1 cellular context compared by ENCODE assay signal in the genomic region with DNA sequence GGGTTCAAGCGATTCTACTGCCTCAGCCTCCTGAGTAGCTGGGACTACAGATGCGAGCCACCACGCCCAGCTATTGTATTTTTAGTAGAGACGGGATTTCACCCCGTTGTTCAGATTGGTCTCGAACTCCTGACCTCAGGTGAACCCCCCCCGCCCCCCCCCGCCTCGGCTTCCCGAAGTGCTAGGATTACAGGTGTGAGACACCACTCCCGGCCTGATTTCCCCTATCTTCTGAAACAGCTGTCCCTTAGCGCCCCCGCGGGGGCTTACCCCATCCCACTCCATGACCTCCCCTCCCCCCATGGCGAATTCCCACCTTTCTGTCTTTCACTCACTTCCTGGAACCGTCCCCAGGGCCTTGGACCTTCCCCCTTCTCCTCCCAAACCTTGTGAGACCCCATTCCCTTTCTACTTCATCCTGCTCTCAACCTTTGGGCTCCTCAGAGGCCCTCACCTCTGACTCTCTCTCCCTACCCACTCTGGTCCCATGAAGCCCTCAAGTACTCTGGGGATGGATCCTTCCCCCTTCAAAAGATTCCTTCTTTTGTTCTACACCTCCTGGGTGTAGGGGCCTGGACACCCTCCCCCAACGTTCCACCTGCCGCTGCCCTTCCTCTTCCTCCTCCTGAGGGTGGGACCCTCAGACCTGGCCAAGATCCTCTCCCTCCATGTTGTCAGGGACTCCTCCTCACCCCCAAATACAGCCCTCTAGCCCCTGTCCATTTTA.
A peak's percentile ranks its signal among the peaks of the same experiment; 100 is the strongest.
TF ChIP-seq lines count a peak whose summit lies in the region.

No MANE protein-coding gene starts in this region.

TF ChIP-seq in K562, 482 proteins besides CTCF, POLR2A, EP300 and RAD21 (continued from another document and continues in another):
- TF ChIP-seq, protein P1, sequence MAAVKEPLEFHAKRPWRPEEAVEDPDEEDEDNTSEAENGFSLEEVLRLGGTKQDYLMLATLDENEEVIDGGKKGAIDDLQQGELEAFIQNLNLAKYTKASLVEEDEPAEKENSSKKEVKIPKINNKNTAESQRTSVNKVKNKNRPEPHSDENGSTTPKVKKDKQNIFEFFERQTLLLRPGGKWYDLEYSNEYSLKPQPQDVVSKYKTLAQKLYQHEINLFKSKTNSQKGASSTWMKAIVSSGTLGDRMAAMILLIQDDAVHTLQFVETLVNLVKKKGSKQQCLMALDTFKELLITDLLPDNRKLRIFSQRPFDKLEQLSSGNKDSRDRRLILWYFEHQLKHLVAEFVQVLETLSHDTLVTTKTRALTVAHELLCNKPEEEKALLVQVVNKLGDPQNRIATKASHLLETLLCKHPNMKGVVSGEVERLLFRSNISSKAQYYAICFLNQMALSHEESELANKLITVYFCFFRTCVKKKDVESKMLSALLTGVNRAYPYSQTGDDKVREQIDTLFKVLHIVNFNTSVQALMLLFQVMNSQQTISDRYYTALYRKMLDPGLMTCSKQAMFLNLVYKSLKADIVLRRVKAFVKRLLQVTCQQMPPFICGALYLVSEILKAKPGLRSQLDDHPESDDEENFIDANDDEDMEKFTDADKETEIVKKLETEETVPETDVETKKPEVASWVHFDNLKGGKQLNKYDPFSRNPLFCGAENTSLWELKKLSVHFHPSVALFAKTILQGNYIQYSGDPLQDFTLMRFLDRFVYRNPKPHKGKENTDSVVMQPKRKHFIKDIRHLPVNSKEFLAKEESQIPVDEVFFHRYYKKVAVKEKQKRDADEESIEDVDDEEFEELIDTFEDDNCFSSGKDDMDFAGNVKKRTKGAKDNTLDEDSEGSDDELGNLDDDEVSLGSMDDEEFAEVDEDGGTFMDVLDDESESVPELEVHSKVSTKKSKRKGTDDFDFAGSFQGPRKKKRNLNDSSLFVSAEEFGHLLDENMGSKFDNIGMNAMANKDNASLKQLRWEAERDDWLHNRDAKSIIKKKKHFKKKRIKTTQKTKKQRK (IDR thresholded peaks at IDR 0.05; ENCODE audit: borderline replicate concordance, low read depth, low read length) = no peak
- TF ChIP-seq, protein P2, sequence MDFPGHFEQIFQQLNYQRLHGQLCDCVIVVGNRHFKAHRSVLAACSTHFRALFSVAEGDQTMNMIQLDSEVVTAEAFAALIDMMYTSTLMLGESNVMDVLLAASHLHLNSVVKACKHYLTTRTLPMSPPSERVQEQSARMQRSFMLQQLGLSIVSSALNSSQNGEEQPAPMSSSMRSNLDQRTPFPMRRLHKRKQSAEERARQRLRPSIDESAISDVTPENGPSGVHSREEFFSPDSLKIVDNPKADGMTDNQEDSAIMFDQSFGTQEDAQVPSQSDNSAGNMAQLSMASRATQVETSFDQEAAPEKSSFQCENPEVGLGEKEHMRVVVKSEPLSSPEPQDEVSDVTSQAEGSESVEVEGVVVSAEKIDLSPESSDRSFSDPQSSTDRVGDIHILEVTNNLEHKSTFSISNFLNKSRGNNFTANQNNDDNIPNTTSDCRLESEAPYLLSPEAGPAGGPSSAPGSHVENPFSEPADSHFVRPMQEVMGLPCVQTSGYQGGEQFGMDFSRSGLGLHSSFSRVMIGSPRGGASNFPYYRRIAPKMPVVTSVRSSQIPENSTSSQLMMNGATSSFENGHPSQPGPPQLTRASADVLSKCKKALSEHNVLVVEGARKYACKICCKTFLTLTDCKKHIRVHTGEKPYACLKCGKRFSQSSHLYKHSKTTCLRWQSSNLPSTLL (IDR thresholded peaks at IDR 0.05) = no peak
- TF ChIP-seq TGIF2 (CRISPR knock-in tag; IDR thresholded peaks at IDR 0.05) (peak; percentile 57; the same call in 1 of the 2 replicates), NFE2 (IDR thresholded peaks at IDR 0.05; ENCODE audit: low read depth) (no peak), PHB2 (IDR thresholded peaks at IDR 0.05; ENCODE audit: low read depth) (no peak), HMGN3 (IDR thresholded peaks at IDR 0.05; ENCODE audit: borderline replicate concordance, extremely low read depth, insufficient read length, low read depth, low read length) (no peak), GABPA (tag; conservative IDR thresholded peaks at IDR 0.05; ENCODE audit: low read depth) (no peak), ZNF551 (CRISPR knock-in tag; IDR thresholded peaks at IDR 0.05) (no peak), ZNF77 (CRISPR knock-in tag; IDR thresholded peaks at IDR 0.05) (no peak), MAZ (CRISPR knock-in tag; conservative IDR thresholded peaks at IDR 0.05 in 1 of 2, IDR thresholded peaks at IDR 0.05 in 1 of 2) (no peak), FOXJ2 (tag; IDR thresholded peaks at IDR 0.05) (peak; percentile 34; the same call in 1 of the 2 replicates), BCOR (IDR thresholded peaks at IDR 0.05) (no peak), ASH1L (IDR thresholded peaks at IDR 0.05; ENCODE audit: borderline replicate concordance, low read depth, partially characterized antibody) (no peak), NR1H2 (CRISPR knock-in tag; IDR thresholded peaks at IDR 0.05) (no peak), GABPB1 (CRISPR knock-in tag; IDR thresholded peaks at IDR 0.05) (no peak), NCOA1 (IDR thresholded peaks at IDR 0.05; ENCODE audit: low read depth) (no peak), SMARCA5 (IDR thresholded peaks at IDR 0.05) (no peak), FOS (IDR thresholded peaks at IDR 0.05; ENCODE audit: extremely low read depth, insufficient read length) (no peak), BMI1 (IDR thresholded peaks at IDR 0.05; ENCODE audit: low read length) (no peak), COPS2 (conservative IDR thresholded peaks at IDR 0.05) (no peak), KDM1A (IDR thresholded peaks at IDR 0.05) (peak; percentile 45 to 62; a peak in 3 of 4 replicates), TAF15 (IDR thresholded peaks at IDR 0.05; ENCODE audit: low read depth, low read length) (no peak), POLR2H (tag; IDR thresholded peaks at IDR 0.05; ENCODE audit: low read depth) (no peak), NCOA6 (IDR thresholded peaks at IDR 0.05) (no peak), ZNF668 (CRISPR knock-in tag; IDR thresholded peaks at IDR 0.05) (no peak), ETV5 (CRISPR knock-in tag; IDR thresholded peaks at IDR 0.05; ENCODE audit: low read depth) (no peak), ZSCAN32 (CRISPR knock-in tag; IDR thresholded peaks at IDR 0.05) (no peak), TEAD4 (IDR thresholded peaks at IDR 0.05; ENCODE audit: low read length) (peak; percentile 20; the same call in 1 of the 2 replicates), TEAD4 (CRISPR knock-in tag; IDR thresholded peaks at IDR 0.05; ENCODE audit: borderline replicate concordance) (no peak)
- TF ChIP-seq, protein P3, sequence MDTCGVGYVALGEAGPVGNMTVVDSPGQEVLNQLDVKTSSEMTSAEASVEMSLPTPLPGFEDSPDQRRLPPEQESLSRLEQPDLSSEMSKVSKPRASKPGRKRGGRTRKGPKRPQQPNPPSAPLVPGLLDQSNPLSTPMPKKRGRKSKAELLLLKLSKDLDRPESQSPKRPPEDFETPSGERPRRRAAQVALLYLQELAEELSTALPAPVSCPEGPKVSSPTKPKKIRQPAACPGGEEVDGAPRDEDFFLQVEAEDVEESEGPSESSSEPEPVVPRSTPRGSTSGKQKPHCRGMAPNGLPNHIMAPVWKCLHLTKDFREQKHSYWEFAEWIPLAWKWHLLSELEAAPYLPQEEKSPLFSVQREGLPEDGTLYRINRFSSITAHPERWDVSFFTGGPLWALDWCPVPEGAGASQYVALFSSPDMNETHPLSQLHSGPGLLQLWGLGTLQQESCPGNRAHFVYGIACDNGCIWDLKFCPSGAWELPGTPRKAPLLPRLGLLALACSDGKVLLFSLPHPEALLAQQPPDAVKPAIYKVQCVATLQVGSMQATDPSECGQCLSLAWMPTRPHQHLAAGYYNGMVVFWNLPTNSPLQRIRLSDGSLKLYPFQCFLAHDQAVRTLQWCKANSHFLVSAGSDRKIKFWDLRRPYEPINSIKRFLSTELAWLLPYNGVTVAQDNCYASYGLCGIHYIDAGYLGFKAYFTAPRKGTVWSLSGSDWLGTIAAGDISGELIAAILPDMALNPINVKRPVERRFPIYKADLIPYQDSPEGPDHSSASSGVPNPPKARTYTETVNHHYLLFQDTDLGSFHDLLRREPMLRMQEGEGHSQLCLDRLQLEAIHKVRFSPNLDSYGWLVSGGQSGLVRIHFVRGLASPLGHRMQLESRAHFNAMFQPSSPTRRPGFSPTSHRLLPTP (IDR thresholded peaks at IDR 0.05; ENCODE audit: borderline replicate concordance, extremely low read depth, insufficient read length) = no peak
- TF ChIP-seq, protein P4, sequence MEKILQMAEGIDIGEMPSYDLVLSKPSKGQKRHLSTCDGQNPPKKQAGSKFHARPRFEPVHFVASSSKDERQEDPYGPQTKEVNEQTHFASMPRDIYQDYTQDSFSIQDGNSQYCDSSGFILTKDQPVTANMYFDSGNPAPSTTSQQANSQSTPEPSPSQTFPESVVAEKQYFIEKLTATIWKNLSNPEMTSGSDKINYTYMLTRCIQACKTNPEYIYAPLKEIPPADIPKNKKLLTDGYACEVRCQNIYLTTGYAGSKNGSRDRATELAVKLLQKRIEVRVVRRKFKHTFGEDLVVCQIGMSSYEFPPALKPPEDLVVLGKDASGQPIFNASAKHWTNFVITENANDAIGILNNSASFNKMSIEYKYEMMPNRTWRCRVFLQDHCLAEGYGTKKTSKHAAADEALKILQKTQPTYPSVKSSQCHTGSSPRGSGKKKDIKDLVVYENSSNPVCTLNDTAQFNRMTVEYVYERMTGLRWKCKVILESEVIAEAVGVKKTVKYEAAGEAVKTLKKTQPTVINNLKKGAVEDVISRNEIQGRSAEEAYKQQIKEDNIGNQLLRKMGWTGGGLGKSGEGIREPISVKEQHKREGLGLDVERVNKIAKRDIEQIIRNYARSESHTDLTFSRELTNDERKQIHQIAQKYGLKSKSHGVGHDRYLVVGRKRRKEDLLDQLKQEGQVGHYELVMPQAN (IDR thresholded peaks at IDR 0.05; ENCODE audit: borderline replicate concordance) = 0 out of 2 replicates have a peak, but pooled peaks have one; percentile 37
- TF ChIP-seq, protein P5, sequence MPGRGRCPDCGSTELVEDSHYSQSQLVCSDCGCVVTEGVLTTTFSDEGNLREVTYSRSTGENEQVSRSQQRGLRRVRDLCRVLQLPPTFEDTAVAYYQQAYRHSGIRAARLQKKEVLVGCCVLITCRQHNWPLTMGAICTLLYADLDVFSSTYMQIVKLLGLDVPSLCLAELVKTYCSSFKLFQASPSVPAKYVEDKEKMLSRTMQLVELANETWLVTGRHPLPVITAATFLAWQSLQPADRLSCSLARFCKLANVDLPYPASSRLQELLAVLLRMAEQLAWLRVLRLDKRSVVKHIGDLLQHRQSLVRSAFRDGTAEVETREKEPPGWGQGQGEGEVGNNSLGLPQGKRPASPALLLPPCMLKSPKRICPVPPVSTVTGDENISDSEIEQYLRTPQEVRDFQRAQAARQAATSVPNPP (IDR thresholded peaks at IDR 0.05; ENCODE audit: borderline replicate concordance, insufficient read depth, insufficient read length) = no peak
- TF ChIP-seq, protein P6, sequence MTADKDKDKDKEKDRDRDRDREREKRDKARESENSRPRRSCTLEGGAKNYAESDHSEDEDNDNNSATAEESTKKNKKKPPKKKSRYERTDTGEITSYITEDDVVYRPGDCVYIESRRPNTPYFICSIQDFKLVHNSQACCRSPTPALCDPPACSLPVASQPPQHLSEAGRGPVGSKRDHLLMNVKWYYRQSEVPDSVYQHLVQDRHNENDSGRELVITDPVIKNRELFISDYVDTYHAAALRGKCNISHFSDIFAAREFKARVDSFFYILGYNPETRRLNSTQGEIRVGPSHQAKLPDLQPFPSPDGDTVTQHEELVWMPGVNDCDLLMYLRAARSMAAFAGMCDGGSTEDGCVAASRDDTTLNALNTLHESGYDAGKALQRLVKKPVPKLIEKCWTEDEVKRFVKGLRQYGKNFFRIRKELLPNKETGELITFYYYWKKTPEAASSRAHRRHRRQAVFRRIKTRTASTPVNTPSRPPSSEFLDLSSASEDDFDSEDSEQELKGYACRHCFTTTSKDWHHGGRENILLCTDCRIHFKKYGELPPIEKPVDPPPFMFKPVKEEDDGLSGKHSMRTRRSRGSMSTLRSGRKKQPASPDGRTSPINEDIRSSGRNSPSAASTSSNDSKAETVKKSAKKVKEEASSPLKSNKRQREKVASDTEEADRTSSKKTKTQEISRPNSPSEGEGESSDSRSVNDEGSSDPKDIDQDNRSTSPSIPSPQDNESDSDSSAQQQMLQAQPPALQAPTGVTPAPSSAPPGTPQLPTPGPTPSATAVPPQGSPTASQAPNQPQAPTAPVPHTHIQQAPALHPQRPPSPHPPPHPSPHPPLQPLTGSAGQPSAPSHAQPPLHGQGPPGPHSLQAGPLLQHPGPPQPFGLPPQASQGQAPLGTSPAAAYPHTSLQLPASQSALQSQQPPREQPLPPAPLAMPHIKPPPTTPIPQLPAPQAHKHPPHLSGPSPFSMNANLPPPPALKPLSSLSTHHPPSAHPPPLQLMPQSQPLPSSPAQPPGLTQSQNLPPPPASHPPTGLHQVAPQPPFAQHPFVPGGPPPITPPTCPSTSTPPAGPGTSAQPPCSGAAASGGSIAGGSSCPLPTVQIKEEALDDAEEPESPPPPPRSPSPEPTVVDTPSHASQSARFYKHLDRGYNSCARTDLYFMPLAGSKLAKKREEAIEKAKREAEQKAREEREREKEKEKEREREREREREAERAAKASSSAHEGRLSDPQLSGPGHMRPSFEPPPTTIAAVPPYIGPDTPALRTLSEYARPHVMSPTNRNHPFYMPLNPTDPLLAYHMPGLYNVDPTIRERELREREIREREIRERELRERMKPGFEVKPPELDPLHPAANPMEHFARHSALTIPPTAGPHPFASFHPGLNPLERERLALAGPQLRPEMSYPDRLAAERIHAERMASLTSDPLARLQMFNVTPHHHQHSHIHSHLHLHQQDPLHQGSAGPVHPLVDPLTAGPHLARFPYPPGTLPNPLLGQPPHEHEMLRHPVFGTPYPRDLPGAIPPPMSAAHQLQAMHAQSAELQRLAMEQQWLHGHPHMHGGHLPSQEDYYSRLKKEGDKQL (CRISPR knock-in tag; IDR thresholded peaks at IDR 0.05; ENCODE audit: borderline replicate concordance) = 0 out of 2 replicates have a peak, but pooled peaks have one; percentile 57
- TF ChIP-seq, protein P7, sequence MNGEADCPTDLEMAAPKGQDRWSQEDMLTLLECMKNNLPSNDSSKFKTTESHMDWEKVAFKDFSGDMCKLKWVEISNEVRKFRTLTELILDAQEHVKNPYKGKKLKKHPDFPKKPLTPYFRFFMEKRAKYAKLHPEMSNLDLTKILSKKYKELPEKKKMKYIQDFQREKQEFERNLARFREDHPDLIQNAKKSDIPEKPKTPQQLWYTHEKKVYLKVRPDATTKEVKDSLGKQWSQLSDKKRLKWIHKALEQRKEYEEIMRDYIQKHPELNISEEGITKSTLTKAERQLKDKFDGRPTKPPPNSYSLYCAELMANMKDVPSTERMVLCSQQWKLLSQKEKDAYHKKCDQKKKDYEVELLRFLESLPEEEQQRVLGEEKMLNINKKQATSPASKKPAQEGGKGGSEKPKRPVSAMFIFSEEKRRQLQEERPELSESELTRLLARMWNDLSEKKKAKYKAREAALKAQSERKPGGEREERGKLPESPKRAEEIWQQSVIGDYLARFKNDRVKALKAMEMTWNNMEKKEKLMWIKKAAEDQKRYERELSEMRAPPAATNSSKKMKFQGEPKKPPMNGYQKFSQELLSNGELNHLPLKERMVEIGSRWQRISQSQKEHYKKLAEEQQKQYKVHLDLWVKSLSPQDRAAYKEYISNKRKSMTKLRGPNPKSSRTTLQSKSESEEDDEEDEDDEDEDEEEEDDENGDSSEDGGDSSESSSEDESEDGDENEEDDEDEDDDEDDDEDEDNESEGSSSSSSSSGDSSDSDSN (IDR thresholded peaks at IDR 0.05; ENCODE audit: borderline replicate concordance in 1 of 2, low read depth in 2 of 2, low read length in 2 of 2) = no peak
